Comparison of ENCODE assay signal across 11 cellular contexts in genomic region chr3:131402391-131403039, GRCh38. TPM values are rescaled to one million over a fixed set of nuclear protein-coding genes. Genes with fewer than 3 reads are reported as not detected.
A peak's percentile ranks its signal among the peaks of the same experiment; 100 is the strongest.
DNase-seq lines count a peak whose midpoint lies in the region; ATAC-seq and TF ChIP-seq lines count a peak whose summit lies in the region.
"Had no signal": no experiment of that assay in that cellular context is flagged by ENCODE, and none has a peak within 500 bp of the region (broad histone marks: within the 10 kb centered on the region; RNA-seq: fewer than 3 reads in every experiment).

No MANE protein-coding gene starts in this region.

- no peak overlapping the region for H3K4me3 Mint-ChIP-seq in memory B cell
- H3K4me3 Mint-ChIP-seq: CD4-positive, CD25-positive, alpha-beta regulatory T cell had no signal

- H3K4me1 Mint-ChIP-seq in memory B cell = peaks cover 4% of the 10 kb centered on the region
- H3K4me1 Mint-ChIP-seq: CD4-positive, CD25-positive, alpha-beta regulatory T cell had no signal

- no peak for TF ChIP-seq CTCF in GM10248 (IDR thresholded peaks at IDR 0.05; ENCODE audit: control extremely low read depth, extremely low read depth, low read depth, missing control alignments)

- no peaks in the 10 kb centered on the region for H3K36me3 ChIP-seq in H7 (replicated peaks; ENCODE audit: control insufficient read depth, insufficient read depth, low read length)
- H3K36me3 ChIP-seq: gastrocnemius medialis had no signal

- DNase-seq in AG20443 (ENCODE audit: low spot score) = peak; percentile 13
- DNase-seq in M059J (ENCODE audit: low read depth) = peak; percentile 74
- peak; percentile 37 for DNase-seq in astrocyte of the hippocampus (ENCODE audit: low read depth, low spot score)
- DNase-seq in memory B cell (ENCODE audit: low spot score in 2 of 2) = no peak
- DNase-seq in NK-92 treated with Interleukin-12 subunit alpha and Interleukin-12 subunit beta, amount 100 ng/mL, for 24 hours (lab: John Stamatoyannopoulos, UW) = no peak
- no peak for DNase-seq in GM10248 (ENCODE audit: extremely low spot score)
- DNase-seq in H7 = no peak
- DNase-seq: amniotic stem cell; CD4-positive, CD25-positive, alpha-beta regulatory T cell; gastrocnemius medialis had no signal

- H3K27ac Mint-ChIP-seq in memory B cell = peak overlapping the region; percentile 57
- H3K27ac Mint-ChIP-seq: CD4-positive, CD25-positive, alpha-beta regulatory T cell had no signal

- POLR2A ChIA-PET in GM10248 (lab: Yijun Ruan, JAX) = no interaction called here

- peaks cover under 1% of the 10 kb centered on the region for H3K36me3 Mint-ChIP-seq in memory B cell
- H3K36me3 Mint-ChIP-seq: CD4-positive, CD25-positive, alpha-beta regulatory T cell had no signal

- no peaks in the 10 kb centered on the region for H3K27me3 ChIP-seq in H7 (ENCODE audit: control insufficient read depth, insufficient read depth, low read length)
- H3K27me3 ChIP-seq: gastrocnemius medialis had no signal

- H3K27me3 Mint-ChIP-seq in memory B cell = peaks cover 3% of the 10 kb centered on the region

- H3K9me3 Mint-ChIP-seq in memory B cell = no peaks in the 10 kb centered on the region

- CTCF ChIA-PET in GM10248 (lab: Yijun Ruan, JAX) = interaction anchor here (1.3 kb wide), 1 partner anchor 13 kb away, joined by 3 read pairs; no protein-coding TSS in a partner anchor

- H3K4me3 ChIP-seq in H7 (ENCODE audit: insufficient read depth, low read depth, low read length) = no peak overlapping the region
- H3K4me3 ChIP-seq: gastrocnemius medialis had no signal

- peak; percentile 76 for ATAC-seq in memory B cell (ENCODE audit: low read depth)
- no peak for ATAC-seq in HG03280 (IDR thresholded peaks at IDR 0.05; ENCODE audit: unreplicated experiment)

RNA-seq across cellular contexts. Expression of gene NUDT16, which starts 20.9 kb away (rescaled TPM):
- total RNA-seq in M059J (2014; rRNA removed; shearing (Covaris generic)) = 7.3 and 12.3 TPM in 2 replicates
- 7.0 and 12.5 TPM in 2 replicates for total RNA-seq in H7 (2014; rRNA removed; shearing (Covaris generic))

Comparison
In these comparisons a context has a peak if more than half of its experiments do, and no peak if none do; other contexts are left out.
1. DNase-seq: peak in AG20443 (single experiment), M059J (single experiment) and astrocyte of the hippocampus (single experiment); none in memory B cell (0 of 2), NK-92 treated with Interleukin-12 subunit alpha and Interleukin-12 subunit beta, amount 100 ng/mL, for 24 hours (single experiment), GM10248 (single experiment) and H7 (single experiment).